ENCODE assay signal across 15 cellular contexts in genomic region chr19:35048911-35049411, GRCh38. TPM values are rescaled to one million over a fixed set of nuclear protein-coding genes. Genes with fewer than 3 reads are reported as not detected.
DNase-seq lines count a peak whose midpoint lies in the region; ATAC-seq, FAIRE-seq and TF ChIP-seq lines count a peak whose summit lies in the region.
"Had no signal": no experiment of that assay in that cellular context is flagged by ENCODE, and none has a peak within 500 bp of the region (broad histone marks: within the 10 kb centered on the region; RNA-seq: fewer than 3 reads in every experiment).

No MANE protein-coding gene starts in this region.

- CTCF ChIA-PET in mammary epithelial cell (lab: Charles Lee; ENCODE audit: low non-redundant PET) (interaction anchor here (0.6 kb wide), 1 partner anchor 36 kb away, joined by 3 read pairs; no protein-coding TSS in a partner anchor), HepG2 (lab: Yijun Ruan, JAX; ENCODE audit: low intra/inter-chr PET ratio, low total read pairs) (no interaction called here), OCI-LY7 (lab: Charles Lee; ENCODE audit: unreplicated experiment) (no interaction called here)
- CTCF ChIA-PET in CD8-positive, alpha-beta memory T cell (lab: Charles Lee): interaction anchor here (1.3 to 1.6 kb wide), 3 partner anchors 18 to 315 kb away, joined by 3 to 5 read pairs (median 3); no protein-coding TSS in a partner anchor

- peak in 1 of 2 experiments; percentile 40; a peak in 1 of 4 replicates for TF ChIP-seq POLR2A in HepG2 (IDR thresholded peaks at IDR 0.05; ENCODE audit: insufficient read depth in 1 of 2, low read depth in 2 of 2, low read length in 2 of 2)

- H3K79me2 ChIP-seq in mammary epithelial cell (ENCODE audit: insufficient read depth, low read length) (no peaks in the 10 kb centered on the region), HepG2 (ENCODE audit: insufficient read depth, low read length) (peaks cover 34% of the 10 kb centered on the region), OCI-LY7 (ENCODE audit: insufficient read depth, low read depth, low read length) (no peaks in the 10 kb centered on the region)

- POLR2A ChIA-PET in HepG2 (lab: Yijun Ruan, JAX) (no interaction called here), OCI-LY7 (lab: Charles Lee) (no interaction called here)
- POLR2A ChIA-PET in CD8-positive, alpha-beta memory T cell (lab: Charles Lee): no interaction called here

- peaks cover 0 to 2% (median 0%) of the 10 kb centered on the region in 5 donors for H3K9me3 Mint-ChIP-seq in CD8-positive, alpha-beta memory T cell
- H3K9me3 Mint-ChIP-seq: activated T-cell treated with anti-CD3 and anti-CD28 coated beads, Interleukin-2, amount 50 U/mL, for 72 hours had no signal

- ATAC-seq in HepG2 (no peak; the same call in 2 of the 3 replicates), upper lobe of right lung (peak; percentile 48)
- ATAC-seq: activated CD4-positive, CD25-positive, alpha-beta regulatory T cell treated with anti-CD3 and anti-CD28 coated beads, Interleukin-2, amount 50 U/mL, for 24 hours; activated T-cell treated with anti-CD3 and anti-CD28 coated beads, Interleukin-2, amount 50 U/mL, for 72 hours had no signal

- H3K9ac ChIP-seq in mammary epithelial cell (ENCODE audit: insufficient read depth, low read length): no peak overlapping the region
- H3K9ac ChIP-seq in HepG2 (ENCODE audit: insufficient read depth, low read depth, low read length): no peak overlapping the region

- H3K4me1 Mint-ChIP-seq in CD8-positive, alpha-beta memory T cell: peaks cover 9 to 19% (median 17%) of the 10 kb centered on the region in 3 donors

- no peak for TF ChIP-seq RAD21 in HepG2 (CRISPR knock-in tag; IDR thresholded peaks at IDR 0.05)

- no peak for TF ChIP-seq EP300 in HepG2 (IDR thresholded peaks at IDR 0.05; ENCODE audit: low read depth in 2 of 2, low read length in 2 of 2)
- no peak for TF ChIP-seq EP300 in HepG2 (CRISPR knock-in tag; IDR thresholded peaks at IDR 0.05; ENCODE audit: borderline replicate concordance)

- H4K20me1 ChIP-seq in mammary epithelial cell (ENCODE audit: insufficient read depth, low read length) (no peaks in the 10 kb centered on the region), HepG2 (ENCODE audit: insufficient read depth, low read length) (peaks cover 61% of the 10 kb centered on the region), OCI-LY7 (ENCODE audit: insufficient read depth, low read length) (no peaks in the 10 kb centered on the region)

- H3K4me1 ChIP-seq in mammary epithelial cell (ENCODE audit: insufficient read depth, low read length): peaks cover 7% of the 10 kb centered on the region
- peaks cover 34% of the 10 kb centered on the region for H3K4me1 ChIP-seq in HepG2 (ENCODE audit: insufficient read depth, low read length)
- H3K4me1 ChIP-seq in upper lobe of right lung: peaks cover 3% of the 10 kb centered on the region
- H3K4me1 ChIP-seq in CD8-positive, alpha-beta memory T cell (ENCODE audit: insufficient read depth, low read length): peaks cover 8% of the 10 kb centered on the region
- H3K4me1 ChIP-seq in OCI-LY7 (ENCODE audit: insufficient read depth, low read length, poor library complexity, severe bottlenecking): peaks cover 11% of the 10 kb centered on the region

- FAIRE-seq in HepG2 (lab: Jason Lieb, UNC): no peak
- FAIRE-seq: endometrium had no signal

- no peak overlapping the region for H3K4me3 ChIP-seq in mammary epithelial cell (replicated peaks in 1 of 3; ENCODE audit: insufficient read depth in 1 of 3, low read depth in 2 of 3, low read length in 3 of 3)
- no peak overlapping the region for H3K4me3 ChIP-seq in HepG2 (replicated peaks in 1 of 3; ENCODE audit: insufficient read depth in 1 of 3, low read depth in 2 of 3, low read length in 3 of 3)
- H3K4me3 ChIP-seq in upper lobe of right lung: no peak overlapping the region
- no peak overlapping the region for H3K4me3 ChIP-seq in CD8-positive, alpha-beta memory T cell (ENCODE audit: low read length)
- H3K4me3 ChIP-seq in OCI-LY7 (ENCODE audit: low read depth, low read length, poor library complexity, severe bottlenecking): no peak overlapping the region
- H3K4me3 ChIP-seq: SK-N-MC had no signal

- H3K36me3 Mint-ChIP-seq in CD8-positive, alpha-beta memory T cell: no peaks in the 10 kb centered on the region

- no peak overlapping the region for H3K27ac Mint-ChIP-seq in CD8-positive, alpha-beta memory T cell
- H3K27ac Mint-ChIP-seq: activated T-cell treated with anti-CD3 and anti-CD28 coated beads, Interleukin-2, amount 50 U/mL, for 72 hours had no signal

- no peaks in the 10 kb centered on the region for H3K9me2 ChIP-seq in OCI-LY7 (ENCODE audit: insufficient read depth, low read length)

- H3K4me2 ChIP-seq in mammary epithelial cell (ENCODE audit: insufficient read depth, low read depth, low read length) (peak overlapping the region; percentile 9), HepG2 (ENCODE audit: low read depth, low read length) (no peak overlapping the region), OCI-LY7 (ENCODE audit: low read length) (no peak overlapping the region)

- intact Hi-C loops in mammary epithelial cell (cut with micrococcal nuclease) (no loop called here), HepG2 (cut with micrococcal nuclease; ENCODE audit: unreplicated experiment) (no loop called here), upper lobe of right lung (cut with DNase I) (no loop called here), OCI-LY7 (cut with micrococcal nuclease; ENCODE audit: unreplicated experiment) (no loop called here)

- TF ChIP-seq CTCF in mammary epithelial cell (conservative IDR thresholded peaks at IDR 0.05 in 1 of 2, IDR thresholded peaks at IDR 0.05 in 1 of 2; ENCODE audit: extremely low read depth in 1 of 2, insufficient read depth in 1 of 2, low read depth in 1 of 2, low read length in 2 of 2) (no peak), HepG2 (CRISPR knock-in tag; IDR thresholded peaks at IDR 0.05) (no peak), upper lobe of right lung (IDR thresholded peaks at IDR 0.05) (no peak), OCI-LY7 (conservative IDR thresholded peaks at IDR 0.05; ENCODE audit: low read length) (no peak)

- H3K9me3 ChIP-seq in mammary epithelial cell (replicated peaks; ENCODE audit: insufficient read depth, low read length): no peaks in the 10 kb centered on the region
- no peaks in the 10 kb centered on the region for H3K9me3 ChIP-seq in HepG2 (ENCODE audit: low read length)
- no peaks in the 10 kb centered on the region for H3K9me3 ChIP-seq in upper lobe of right lung
- H3K9me3 ChIP-seq in CD8-positive, alpha-beta memory T cell (ENCODE audit: low read length): no peaks in the 10 kb centered on the region
- no peaks in the 10 kb centered on the region for H3K9me3 ChIP-seq in OCI-LY7 (ENCODE audit: low read length)

- dilution Hi-C loops in mammary epithelial cell (cut with HindIII; ENCODE audit: low sequenced_read_pairs): no loop called here

- in situ Hi-C loops in mammary epithelial cell (cut with MboI; ENCODE audit: low sequenced_read_pairs in 2 of 2) (no loop called here), HepG2 (cut with HindIII; ENCODE audit: extremely low pct_ligation_motif_present, low pct_unique_long_range_greater_than_20kb) (no loop called here)

- peak; percentile 25 to 58 for DNase-seq in NCI-H2081 (lab: John Stamatoyannopoulos, UW)
- no peak for DNase-seq in NCI-H2081 treated with DMSO at 0.1 percent for 48 hours (lab: John Stamatoyannopoulos, UW)
- DNase-seq in mammary epithelial cell: no peak
- no peak for DNase-seq in HepG2 (ENCODE audit: low spot score)
- DNase-seq in upper lobe of right lung: no peak
- DNase-seq in stimulated activated CD4-positive, alpha-beta T cell treated with anti-CD3 and anti-CD28 coated beads, Interleukin-4, amount 100 ng/mL, for 24 hours: no peak
- DNase-seq in CD8-positive, alpha-beta memory T cell: no peak
- DNase-seq in OCI-LY7 (ENCODE audit: low spot score): no peak
- DNase-seq: activated T-cell treated with anti-CD3 and anti-CD28 coated beads, Interleukin-2, amount 50 U/mL, for 72 hours; DND-41; mesendoderm had no signal

- no peaks in the 10 kb centered on the region for H3K36me3 ChIP-seq in mammary epithelial cell (ENCODE audit: insufficient read depth, low read length)
- H3K36me3 ChIP-seq in HepG2 (replicated peaks in 1 of 2; ENCODE audit: control insufficient read depth in 1 of 2, insufficient read depth in 2 of 2, low read length in 2 of 2): peaks cover 23 to 47% of the 10 kb centered on the region in 2 experiments
- H3K36me3 ChIP-seq in upper lobe of right lung: no peaks in the 10 kb centered on the region
- H3K36me3 ChIP-seq in CD8-positive, alpha-beta memory T cell (ENCODE audit: insufficient read depth, low read length): no peaks in the 10 kb centered on the region
- H3K36me3 ChIP-seq in OCI-LY7 (ENCODE audit: insufficient read depth, low read length): no peaks in the 10 kb centered on the region

- H3K27ac ChIP-seq in mammary epithelial cell (ENCODE audit: insufficient read depth, low read depth, low read length): no peak overlapping the region
- H3K27ac ChIP-seq in HepG2 (ENCODE audit: extremely low read length, insufficient read depth, low read length): no peak overlapping the region
- no peak overlapping the region for H3K27ac ChIP-seq in upper lobe of right lung
- no peak overlapping the region for H3K27ac ChIP-seq in CD8-positive, alpha-beta memory T cell (ENCODE audit: low read depth, low read length)
- no peak overlapping the region for H3K27ac ChIP-seq in OCI-LY7 (ENCODE audit: low read depth, low read length, poor library complexity, severe bottlenecking)
- H3K27ac ChIP-seq: SK-N-MC had no signal

- H3K4me3 Mint-ChIP-seq in CD8-positive, alpha-beta memory T cell: no peak overlapping the region
- H3K4me3 Mint-ChIP-seq: activated T-cell treated with anti-CD3 and anti-CD28 coated beads, Interleukin-2, amount 50 U/mL, for 72 hours had no signal

- H3K27me3 Mint-ChIP-seq in CD8-positive, alpha-beta memory T cell: peaks cover 2 to 8% of the 10 kb centered on the region in 2 donors

- BruUV-seq in mammary epithelial cell (replicated peaks; lab: Mats Ljungman, UMichigan) (no TSS peak), HepG2 (replicated peaks; lab: Mats Ljungman, UMichigan) (no TSS peak), OCI-LY7 (replicated peaks; lab: Mats Ljungman, UMichigan) (no TSS peak)

- 9% methylated on average over 8 of the region's 12 CpGs for WGBS in mammary epithelial cell (ENCODE audit: low coverage, missing lambda C conversion rate)
- WGBS in HepG2 (ENCODE audit: low lambda C conversion rate): 100% methylated on average over 3 of the region's 12 CpGs

- H2AFZ ChIP-seq in mammary epithelial cell (ENCODE audit: low read depth, low read length): peak overlapping the region; percentile 11
- no peak overlapping the region for H2AFZ ChIP-seq in HepG2 (ENCODE audit: low read length)
- H2AFZ ChIP-seq in OCI-LY7 (ENCODE audit: low read length): no peak overlapping the region

- H3K27me3 ChIP-seq in mammary epithelial cell (ENCODE audit: insufficient read depth, low read length) (no peaks in the 10 kb centered on the region), HepG2 (ENCODE audit: control insufficient read depth in 1 of 2, insufficient read depth in 2 of 2, low read length in 2 of 2) (no peaks in the 10 kb centered on the region), upper lobe of right lung (no peaks in the 10 kb centered on the region)
- H3K27me3 ChIP-seq in CD8-positive, alpha-beta memory T cell (ENCODE audit: insufficient read depth, low read length, poor library complexity, severe bottlenecking): no peaks in the 10 kb centered on the region

RNA-seq across cellular contexts. Expression of gene HPN, which starts 7.4 kb away (rescaled TPM):
- total RNA-seq in mammary epithelial cell (1 to 10 TPM in 1 of 2 donors, not detected in 1; 1.0 TPM), HepG2 (2016; rRNA removed; fragmentation: Illumina TruSeq; extraction: Trizol) (23.9 and 46.7 TPM in 2 replicates), upper lobe of right lung (36.4 TPM), OCI-LY7 (2022) (0.17 TPM in 1 of 2 replicates, not detected in the other)
- polyA plus RNA-seq in mammary epithelial cell (not detected), HepG2 (2011; rRNA removed) (261 and 364 TPM in 2 replicates)
- polyA minus RNA-seq in mammary epithelial cell: not detected
- total RNA-seq in HepG2 (2016; cell fraction: cytosol; rRNA removed; fragmentation: Illumina TruSeq; extraction: Trizol; ENCODE audit: low read depth): 42.7 and 50.6 TPM in 2 replicates
- total RNA-seq in HepG2 (2016; cell fraction: insoluble cytoplasmic fraction; rRNA removed; fragmentation: Illumina TruSeq; extraction: Trizol): 21.2 and 50.0 TPM in 2 replicates
- 54.3 and 66.8 TPM in 2 replicates for total RNA-seq in HepG2 (2016; cell fraction: membrane; rRNA removed; fragmentation: Illumina TruSeq; extraction: Trizol)
- total RNA-seq in HepG2 (2016; cell fraction: nucleus; rRNA removed; fragmentation: Illumina TruSeq; extraction: Trizol): 45.3 and 57.3 TPM in 2 replicates
- 287 and 379 TPM in 2 replicates for polyA plus RNA-seq in HepG2 (2011; cell fraction: cytosol; rRNA removed)
- polyA plus RNA-seq in HepG2 (2011; cell fraction: nucleus; rRNA removed): 902 and 1,132 TPM in 2 replicates
- 157 and 225 TPM in 2 replicates for polyA plus RNA-seq in HepG2 (2012)
- polyA plus RNA-seq in HepG2 (2016; cell fraction: cytosol; fragmentation: Illumina TruSeq; extraction: Trizol; ENCODE audit: low read depth): 63.0 and 76.1 TPM in 2 replicates
- polyA plus RNA-seq in HepG2 (2016; cell fraction: insoluble cytoplasmic fraction; fragmentation: Illumina TruSeq; extraction: Trizol; ENCODE audit: low read depth): 32.2 and 40.3 TPM in 2 replicates
- polyA plus RNA-seq in HepG2 (2016; cell fraction: membrane; fragmentation: Illumina TruSeq; extraction: Trizol; ENCODE audit: low read depth): 76.4 and 86.0 TPM in 2 replicates
- polyA plus RNA-seq in HepG2 (2016; cell fraction: nucleus; fragmentation: Illumina TruSeq; extraction: Trizol; ENCODE audit: insufficient read depth, low read depth): 121 and 129 TPM in 2 replicates
- polyA minus RNA-seq in HepG2 (2011; rRNA and poly(A)+ RNA removed; ENCODE audit: low replicate concordance): 189 TPM in 1 of 2 replicates, not detected in the other
- 86.7 and 119 TPM in 2 replicates for polyA minus RNA-seq in HepG2 (2011; cell fraction: cytosol; rRNA and poly(A)+ RNA removed)
- polyA minus RNA-seq in HepG2 (2011; cell fraction: nucleus; rRNA and poly(A)+ RNA removed): 78.7 and 86.0 TPM in 2 replicates
- total RNA-seq in CD8-positive, alpha-beta memory T cell: not detected
- 0.53 TPM for polyA plus RNA-seq in CD8-positive, alpha-beta memory T cell
- 0.19 TPM in 1 of 2 replicates, not detected in the other for total RNA-seq in OCI-LY7 (2014; rRNA removed; shearing (Covaris generic))
- total RNA-seq: A172 had no signal

RNA-seq across cellular contexts. Expression of gene SCN1B, which starts 18.7 kb away (rescaled TPM):
- under 1 TPM; 0.71 to 0.83 TPM for total RNA-seq in mammary epithelial cell
- 0.29 TPM for polyA plus RNA-seq in mammary epithelial cell
- not detected for polyA minus RNA-seq in mammary epithelial cell
- total RNA-seq in HepG2 (2016; rRNA removed; fragmentation: Illumina TruSeq; extraction: Trizol): 1.5 and 2.7 TPM in 2 replicates
- total RNA-seq in HepG2 (2016; cell fraction: cytosol; rRNA removed; fragmentation: Illumina TruSeq; extraction: Trizol; ENCODE audit: low read depth): 4.5 and 6.0 TPM in 2 replicates
- 1.1 and 2.5 TPM in 2 replicates for total RNA-seq in HepG2 (2016; cell fraction: insoluble cytoplasmic fraction; rRNA removed; fragmentation: Illumina TruSeq; extraction: Trizol)
- total RNA-seq in HepG2 (2016; cell fraction: membrane; rRNA removed; fragmentation: Illumina TruSeq; extraction: Trizol): 6.4 and 8.1 TPM in 2 replicates
- total RNA-seq in HepG2 (2016; cell fraction: nucleus; rRNA removed; fragmentation: Illumina TruSeq; extraction: Trizol): 1.5 and 2.0 TPM in 2 replicates
- polyA plus RNA-seq in HepG2 (2011; rRNA removed): 20.1 and 24.5 TPM in 2 replicates
- polyA plus RNA-seq in HepG2 (2011; cell fraction: cytosol; rRNA removed): 14.0 and 14.1 TPM in 2 replicates
- 42.7 and 48.8 TPM in 2 replicates for polyA plus RNA-seq in HepG2 (2011; cell fraction: nucleus; rRNA removed)
- polyA plus RNA-seq in HepG2 (2012): 5.5 and 5.6 TPM in 2 replicates
- 8.2 and 8.5 TPM in 2 replicates for polyA plus RNA-seq in HepG2 (2016; cell fraction: cytosol; fragmentation: Illumina TruSeq; extraction: Trizol; ENCODE audit: low read depth)
- polyA plus RNA-seq in HepG2 (2016; cell fraction: insoluble cytoplasmic fraction; fragmentation: Illumina TruSeq; extraction: Trizol; ENCODE audit: low read depth): 1.9 and 2.0 TPM in 2 replicates
- polyA plus RNA-seq in HepG2 (2016; cell fraction: membrane; fragmentation: Illumina TruSeq; extraction: Trizol; ENCODE audit: low read depth): 8.0 and 8.2 TPM in 2 replicates
- polyA plus RNA-seq in HepG2 (2016; cell fraction: nucleus; fragmentation: Illumina TruSeq; extraction: Trizol; ENCODE audit: insufficient read depth, low read depth): 6.6 and 6.8 TPM in 2 replicates
- 0.89 and 10.7 TPM in 2 replicates for polyA minus RNA-seq in HepG2 (2011; rRNA and poly(A)+ RNA removed; ENCODE audit: low replicate concordance)
- 4.2 TPM in 2 replicates for polyA minus RNA-seq in HepG2 (2011; cell fraction: cytosol; rRNA and poly(A)+ RNA removed)
- 10.8 and 11.2 TPM in 2 replicates for polyA minus RNA-seq in HepG2 (2011; cell fraction: nucleus; rRNA and poly(A)+ RNA removed)
- total RNA-seq in upper lobe of right lung: 8.7 TPM
- 1 to 10 TPM; 1.1 to 1.9 TPM for total RNA-seq in CD8-positive, alpha-beta memory T cell
- 1.3 TPM for polyA plus RNA-seq in CD8-positive, alpha-beta memory T cell
- 0.41 and 0.59 TPM in 2 replicates for total RNA-seq in OCI-LY7 (2014; rRNA removed; shearing (Covaris generic))
- total RNA-seq in OCI-LY7 (2022): 3.1 and 3.6 TPM in 2 replicates

RNA-seq across cellular contexts. Expression of gene GRAMD1A, which starts 48.8 kb away (rescaled TPM):
- total RNA-seq in mammary epithelial cell: 10 to 100 TPM; 19.8 to 54.4 TPM
- 30.2 TPM for polyA plus RNA-seq in mammary epithelial cell
- 61.8 TPM for polyA minus RNA-seq in mammary epithelial cell
- 8.0 and 14.7 TPM in 2 replicates for total RNA-seq in HepG2 (2016; rRNA removed; fragmentation: Illumina TruSeq; extraction: Trizol)
- total RNA-seq in HepG2 (2016; cell fraction: cytosol; rRNA removed; fragmentation: Illumina TruSeq; extraction: Trizol; ENCODE audit: low read depth): 23.3 and 25.4 TPM in 2 replicates
- 7.2 and 15.9 TPM in 2 replicates for total RNA-seq in HepG2 (2016; cell fraction: insoluble cytoplasmic fraction; rRNA removed; fragmentation: Illumina TruSeq; extraction: Trizol)
- total RNA-seq in HepG2 (2016; cell fraction: membrane; rRNA removed; fragmentation: Illumina TruSeq; extraction: Trizol): 26.9 and 28.0 TPM in 2 replicates
- 17.9 and 19.7 TPM in 2 replicates for total RNA-seq in HepG2 (2016; cell fraction: nucleus; rRNA removed; fragmentation: Illumina TruSeq; extraction: Trizol)
- polyA plus RNA-seq in HepG2 (2011; rRNA removed): 171 and 181 TPM in 2 replicates
- 68.5 and 120 TPM in 2 replicates for polyA plus RNA-seq in HepG2 (2011; cell fraction: cytosol; rRNA removed)
- 669 and 1,022 TPM in 2 replicates for polyA plus RNA-seq in HepG2 (2011; cell fraction: nucleus; rRNA removed)
- polyA plus RNA-seq in HepG2 (2012): 68.6 and 85.6 TPM in 2 replicates
- polyA plus RNA-seq in HepG2 (2016; cell fraction: cytosol; fragmentation: Illumina TruSeq; extraction: Trizol; ENCODE audit: low read depth): 47.6 and 52.1 TPM in 2 replicates
- polyA plus RNA-seq in HepG2 (2016; cell fraction: insoluble cytoplasmic fraction; fragmentation: Illumina TruSeq; extraction: Trizol; ENCODE audit: low read depth): 11.6 and 19.2 TPM in 2 replicates
- polyA plus RNA-seq in HepG2 (2016; cell fraction: membrane; fragmentation: Illumina TruSeq; extraction: Trizol; ENCODE audit: low read depth): 43.5 and 50.9 TPM in 2 replicates
- 55.7 and 69.0 TPM in 2 replicates for polyA plus RNA-seq in HepG2 (2016; cell fraction: nucleus; fragmentation: Illumina TruSeq; extraction: Trizol; ENCODE audit: insufficient read depth, low read depth)
- 32.3 and 120 TPM in 2 replicates for polyA minus RNA-seq in HepG2 (2011; rRNA and poly(A)+ RNA removed; ENCODE audit: low replicate concordance)
- polyA minus RNA-seq in HepG2 (2011; cell fraction: cytosol; rRNA and poly(A)+ RNA removed): 59.4 and 66.8 TPM in 2 replicates
- polyA minus RNA-seq in HepG2 (2011; cell fraction: nucleus; rRNA and poly(A)+ RNA removed): 94.2 and 105 TPM in 2 replicates
- total RNA-seq in upper lobe of right lung: 107 TPM
- 100 to 1,000 TPM; 205 to 218 TPM for total RNA-seq in CD8-positive, alpha-beta memory T cell
- polyA plus RNA-seq in CD8-positive, alpha-beta memory T cell: 51.4 TPM
- 67.9 and 84.2 TPM in 2 replicates for total RNA-seq in OCI-LY7 (2014; rRNA removed; shearing (Covaris generic))
- total RNA-seq in OCI-LY7 (2022): 124 and 133 TPM in 2 replicates

Comparison
In these comparisons a context has a peak if more than half of its experiments do, and no peak if none do; other contexts are left out.
1. DNase-seq: peak in NCI-H2081 (2 of 2); none in NCI-H2081 treated with DMSO at 0.1 percent for 48 hours (single experiment), mammary epithelial cell (single experiment), HepG2 (single experiment), upper lobe of right lung (single experiment), stimulated activated CD4-positive, alpha-beta T cell treated with anti-CD3 and anti-CD28 coated beads, Interleukin-4, amount 100 ng/mL, for 24 hours (single experiment), CD8-positive, alpha-beta memory T cell (0 of 5) and OCI-LY7 (single experiment).
2. RNA of gene HPN, which starts 7.4 kb away (total RNA-seq): 21.2 to 66.8 TPM in HepG2 and 36.4 TPM in upper lobe of right lung (single experiment); 1.0 TPM in mammary epithelial cell, 0.17 to 0.19 TPM in OCI-LY7 and not detected in CD8-positive, alpha-beta memory T cell; every median in the first group is over 10 times any median in the second.
3. CTCF ChIA-PET loops: an anchor here in mammary epithelial cell (0.6 kb wide) and CD8-positive, alpha-beta memory T cell (1.3 to 1.6 kb wide); none called in HepG2 and OCI-LY7.